In the genomic region with DNA sequence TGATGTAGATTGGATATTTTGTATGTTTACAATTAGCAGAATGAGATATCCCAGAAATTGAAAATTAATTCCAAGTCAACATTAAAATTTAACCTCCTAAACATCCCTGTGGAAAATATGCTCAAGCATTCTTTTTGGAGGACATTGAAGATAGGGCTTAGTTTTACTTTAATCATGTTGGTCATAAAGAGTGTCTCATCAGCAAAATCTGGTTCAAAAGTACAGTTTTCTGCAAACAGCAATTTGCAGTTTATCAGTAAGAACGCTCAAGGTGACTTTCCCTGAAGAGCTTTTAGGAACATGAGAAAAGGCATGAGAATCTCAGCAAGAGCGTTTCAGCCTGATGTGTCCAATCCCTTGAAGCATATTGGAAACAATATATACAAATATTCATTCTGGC, we compare ENCODE assay signal across 21 cellular contexts.
A peak's percentile ranks its signal among the peaks of the same experiment; 100 is the strongest.
DNase-seq lines count a peak whose midpoint lies in the region; ATAC-seq, FAIRE-seq and TF ChIP-seq lines count a peak whose summit lies in the region.
"Had no signal": no experiment of that assay in that cellular context is flagged by ENCODE, and none has a peak within 500 bp of the region (broad histone marks: within the 10 kb centered on the region; RNA-seq: fewer than 3 reads in every experiment).

No MANE protein-coding gene starts in this region.

- H3K79me2 ChIP-seq in HepG2 (ENCODE audit: insufficient read depth, low read length) = no peaks in the 10 kb centered on the region
- no peaks in the 10 kb centered on the region for H3K79me2 ChIP-seq in osteoblast (ENCODE audit: insufficient read depth, low read length)
- H3K79me2 ChIP-seq in smooth muscle cell (ENCODE audit: low read depth) = no peaks in the 10 kb centered on the region

- DNase-seq in HepG2 (ENCODE audit: low spot score) (no peak), right lobe of liver (no peak), osteoblast (ENCODE audit: insufficient read length, low spot score, missing footprints) (peak; percentile 49), smooth muscle cell (lab: John Stamatoyannopoulos, UW; ENCODE audit: unreplicated experiment) (no peak), NCI-H2029 (lab: John Stamatoyannopoulos, UW) (no peak), Right ventricle myocardium inferior (ENCODE audit: missing footprints) (no peak)
- DNase-seq: C1 segment of cervical spinal cord; Calu3; CD4-positive, alpha-beta memory T cell; COR-L47; DMS53; DMS79 treated with DMSO at 0.1 percent for 48 hours; GF-D8; GOT3; HFFc6 had no signal

- H2AFZ ChIP-seq in HepG2 (ENCODE audit: low read length) (no peak overlapping the region), osteoblast (ENCODE audit: low read length) (no peak overlapping the region), smooth muscle cell (ENCODE audit: low read depth) (peak overlapping the region; percentile 3)

- no peak overlapping the region for H3K4me2 ChIP-seq in HepG2 (ENCODE audit: low read depth, low read length)
- no peak overlapping the region for H3K4me2 ChIP-seq in osteoblast (ENCODE audit: insufficient read depth, low read length)
- H3K4me2 ChIP-seq in smooth muscle cell = no peak overlapping the region

- intact Hi-C loops in HepG2 (cut with micrococcal nuclease; ENCODE audit: unreplicated experiment) (no loop called here), right lobe of liver (cut with DNase I) (no loop called here), Right ventricle myocardium inferior (cut with DNase I) (no loop called here)

- in situ Hi-C loops in HepG2 (cut with HindIII; ENCODE audit: extremely low pct_ligation_motif_present, low pct_unique_long_range_greater_than_20kb) = no loop called here

- 3% methylated on average over 2 of the region's 2 CpGs for WGBS in HepG2 (ENCODE audit: low lambda C conversion rate)
- WGBS in right lobe of liver (ENCODE audit: insufficient coverage, low coverage, low lambda C conversion rate, missing lambda C conversion rate) = 29% methylated on average over 2 of the region's 2 CpGs
- 93% methylated on average over 2 of the region's 2 CpGs for WGBS in smooth muscle cell (ENCODE audit: low lambda C conversion rate)

- H3K36me3 ChIP-seq in HepG2 (replicated peaks in 1 of 2; ENCODE audit: control insufficient read depth in 1 of 2, insufficient read depth in 2 of 2, low read length in 2 of 2) = no peaks in the 10 kb centered on the region
- H3K36me3 ChIP-seq in right lobe of liver = no peaks in the 10 kb centered on the region
- H3K36me3 ChIP-seq in osteoblast (ENCODE audit: insufficient read depth, low read length) = no peaks in the 10 kb centered on the region
- H3K36me3 ChIP-seq in smooth muscle cell (ENCODE audit: low read depth) = no peaks in the 10 kb centered on the region
- H3K36me3 ChIP-seq: HAP-1 had no signal

- H3K9me3 ChIP-seq in HepG2 (ENCODE audit: low read length) (no peaks in the 10 kb centered on the region), right lobe of liver (no peaks in the 10 kb centered on the region), osteoblast (ENCODE audit: low read depth, low read length) (no peaks in the 10 kb centered on the region), smooth muscle cell (replicated peaks; ENCODE audit: low read depth) (no peaks in the 10 kb centered on the region)

- ATAC-seq in HepG2 = no peak
- no peak for ATAC-seq in right lobe of liver
- no peak for ATAC-seq in Right ventricle myocardium inferior

- no peaks in the 10 kb centered on the region for H3F3A ChIP-seq in smooth muscle cell (ENCODE audit: low read depth)

- POLR2A ChIA-PET in HepG2 (lab: Yijun Ruan, JAX) = no interaction called here

- FAIRE-seq in HepG2 (lab: Jason Lieb, UNC) = no peak
- FAIRE-seq: A204.1, GM12891, GM18507, H54 had no signal

- TF ChIP-seq CTCF in HepG2 (CRISPR knock-in tag; IDR thresholded peaks at IDR 0.05) = no peak
- TF ChIP-seq CTCF in right lobe of liver (IDR thresholded peaks at IDR 0.05) = no peak
- TF ChIP-seq CTCF in osteoblast (IDR thresholded peaks at IDR 0.05; ENCODE audit: extremely low read depth, low read depth, low read length) = no peak
- no peak for TF ChIP-seq CTCF in smooth muscle cell (IDR thresholded peaks at IDR 0.05; ENCODE audit: borderline replicate concordance, insufficient read depth, poor library complexity, severe bottlenecking)

- no peak overlapping the region for H3K4me3 ChIP-seq in HepG2 (replicated peaks in 1 of 3; ENCODE audit: insufficient read depth in 1 of 3, low read depth in 2 of 3, low read length in 3 of 3)
- H3K4me3 ChIP-seq in right lobe of liver = no peak overlapping the region
- H3K4me3 ChIP-seq in osteoblast (ENCODE audit: insufficient read depth, low read length) = no peak overlapping the region
- no peak overlapping the region for H3K4me3 ChIP-seq in smooth muscle cell
- H3K4me3 ChIP-seq: HAP-1 had no signal

- no peak overlapping the region for H3K27ac ChIP-seq in HepG2 (ENCODE audit: extremely low read length, insufficient read depth, low read length)
- no peak overlapping the region for H3K27ac ChIP-seq in right lobe of liver
- no peak overlapping the region for H3K27ac ChIP-seq in osteoblast (ENCODE audit: low read depth, low read length)
- no peak overlapping the region for H3K27ac ChIP-seq in smooth muscle cell (ENCODE audit: low read depth)
- H3K27ac ChIP-seq: 22Rv1 had no signal

- TF ChIP-seq POLR2A in HepG2 (IDR thresholded peaks at IDR 0.05; ENCODE audit: insufficient read depth in 1 of 2, low read depth in 2 of 2, low read length in 2 of 2) (no peak), right lobe of liver (IDR thresholded peaks at IDR 0.05) (no peak)

- no peak for TF ChIP-seq RAD21 in HepG2 (CRISPR knock-in tag; IDR thresholded peaks at IDR 0.05)

- no peaks in the 10 kb centered on the region for H4K20me1 ChIP-seq in HepG2 (ENCODE audit: insufficient read depth, low read length)
- H4K20me1 ChIP-seq in osteoblast (ENCODE audit: insufficient read depth, low read length) = no peaks in the 10 kb centered on the region
- H4K20me1 ChIP-seq in smooth muscle cell (ENCODE audit: low read depth) = no peaks in the 10 kb centered on the region

- BruUV-seq in HepG2 (replicated peaks; lab: Mats Ljungman, UMichigan) = no TSS peak

- no peak overlapping the region for H3K9ac ChIP-seq in HepG2 (ENCODE audit: insufficient read depth, low read depth, low read length)
- H3K9ac ChIP-seq in smooth muscle cell (ENCODE audit: low read depth) = no peak overlapping the region

- H3K27me3 ChIP-seq in HepG2 (ENCODE audit: control insufficient read depth in 1 of 2, insufficient read depth in 2 of 2, low read length in 2 of 2) (no peaks in the 10 kb centered on the region), right lobe of liver (no peaks in the 10 kb centered on the region), osteoblast (ENCODE audit: insufficient read depth, low read length) (no peaks in the 10 kb centered on the region), smooth muscle cell (ENCODE audit: low read depth) (peaks cover 6% of the 10 kb centered on the region)

- CTCF ChIA-PET in HepG2 (lab: Yijun Ruan, JAX; ENCODE audit: low intra/inter-chr PET ratio, low total read pairs) = no interaction called here

- TF ChIP-seq EP300 in HepG2 (IDR thresholded peaks at IDR 0.05; ENCODE audit: low read depth in 2 of 2, low read length in 2 of 2) (no peak), HepG2 (CRISPR knock-in tag; IDR thresholded peaks at IDR 0.05; ENCODE audit: borderline replicate concordance) (no peak)

- H3K4me1 ChIP-seq in HepG2 (ENCODE audit: insufficient read depth, low read length) (no peaks in the 10 kb centered on the region), right lobe of liver (no peaks in the 10 kb centered on the region), osteoblast (ENCODE audit: insufficient read depth, low read length) (no peaks in the 10 kb centered on the region), smooth muscle cell (ENCODE audit: low read depth) (no peaks in the 10 kb centered on the region)
- H3K4me1 ChIP-seq: HAP-1 had no signal

TF ChIP-seq in HepG2, 621 proteins besides CTCF, POLR2A, EP300 and RAD21:
- TF ChIP-seq ATF7 (IDR thresholded peaks at IDR 0.05) = no peak
- TF ChIP-seq ATF7 (CRISPR knock-in tag; IDR thresholded peaks at IDR 0.05) = no peak
- TF ChIP-seq MAFF (IDR thresholded peaks at IDR 0.05; ENCODE audit: low read depth, low read length) = peak; percentile 81
- no peak for TF ChIP-seq ZNF570 (CRISPR knock-in tag; IDR thresholded peaks at IDR 0.05; ENCODE audit: borderline replicate concordance)
- TF ChIP-seq HDAC2 (CRISPR knock-in tag; IDR thresholded peaks at IDR 0.05) = no peak
- peak; percentile 63 to 86 for TF ChIP-seq MAFK (conservative IDR thresholded peaks at IDR 0.05 in 1 of 2, IDR thresholded peaks at IDR 0.05 in 1 of 2; ENCODE audit: low read length in 2 of 2)
- TF ChIP-seq ZNF282 (IDR thresholded peaks at IDR 0.05; ENCODE audit: partially characterized antibody) = no peak
- TF ChIP-seq KLF13 (CRISPR knock-in tag; IDR thresholded peaks at IDR 0.05) = no peak
- no peak for TF ChIP-seq NR2F2 (IDR thresholded peaks at IDR 0.05; ENCODE audit: borderline replicate concordance, low read depth)
- TF ChIP-seq, protein P1, sequence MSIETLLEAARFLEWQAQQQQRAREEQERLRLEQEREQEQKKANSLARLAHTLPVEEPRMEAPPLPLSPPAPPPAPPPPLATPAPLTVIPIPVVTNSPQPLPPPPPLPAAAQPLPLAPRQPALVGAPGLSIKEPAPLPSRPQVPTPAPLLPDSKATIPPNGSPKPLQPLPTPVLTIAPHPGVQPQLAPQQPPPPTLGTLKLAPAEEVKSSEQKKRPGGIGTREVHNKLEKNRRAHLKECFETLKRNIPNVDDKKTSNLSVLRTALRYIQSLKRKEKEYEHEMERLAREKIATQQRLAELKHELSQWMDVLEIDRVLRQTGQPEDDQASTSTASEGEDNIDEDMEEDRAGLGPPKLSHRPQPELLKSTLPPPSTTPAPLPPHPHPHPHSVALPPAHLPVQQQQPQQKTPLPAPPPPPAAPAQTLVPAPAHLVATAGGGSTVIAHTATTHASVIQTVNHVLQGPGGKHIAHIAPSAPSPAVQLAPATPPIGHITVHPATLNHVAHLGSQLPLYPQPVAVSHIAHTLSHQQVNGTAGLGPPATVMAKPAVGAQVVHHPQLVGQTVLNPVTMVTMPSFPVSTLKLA (IDR thresholded peaks at IDR 0.05) = no peak
- no peak for TF ChIP-seq RCOR2 (CRISPR knock-in tag; IDR thresholded peaks at IDR 0.05)
